In the genomic region with DNA sequence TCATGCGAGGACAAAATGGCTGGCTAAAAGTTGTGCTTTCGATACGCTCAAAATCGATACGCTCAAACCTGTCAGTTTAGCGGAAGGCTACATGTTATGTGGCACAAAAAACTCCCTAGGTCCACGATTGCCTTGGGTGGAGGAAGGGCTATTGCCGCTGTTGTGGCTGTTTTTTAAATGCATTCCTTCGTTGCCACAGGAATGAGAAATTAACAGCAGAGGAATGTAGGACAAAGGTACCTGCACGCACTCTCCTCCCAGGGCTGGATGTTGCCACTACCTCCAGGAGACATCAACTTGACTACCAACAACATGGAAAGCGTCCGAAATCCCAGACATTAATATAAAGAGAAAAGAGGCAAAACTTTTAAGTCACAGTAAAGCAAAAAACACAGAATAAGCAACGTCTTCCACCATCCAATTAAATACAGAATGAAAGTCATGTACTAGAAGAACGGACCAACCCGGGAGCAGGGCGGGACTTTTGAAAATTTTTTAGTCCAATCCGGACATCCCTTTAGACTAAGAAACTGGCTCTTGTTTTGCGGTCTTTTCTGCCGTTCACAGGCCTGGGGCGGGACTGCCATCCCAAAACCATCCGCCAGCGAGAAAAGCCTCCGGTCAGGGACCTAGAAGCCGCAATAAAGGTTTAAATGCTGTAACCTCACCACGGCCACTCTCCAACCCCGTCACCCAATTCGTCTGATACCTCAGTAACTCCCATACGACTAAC, we compare ENCODE assay signal across 1 cellular context.
TF ChIP-seq lines count a peak whose summit lies in the region.

No MANE protein-coding gene starts in this region.

TF ChIP-seq in SK-N-SH, 30 proteins besides CTCF, POLR2A, EP300 and RAD21 (continued from another document):
- TF ChIP-seq, protein P1, sequence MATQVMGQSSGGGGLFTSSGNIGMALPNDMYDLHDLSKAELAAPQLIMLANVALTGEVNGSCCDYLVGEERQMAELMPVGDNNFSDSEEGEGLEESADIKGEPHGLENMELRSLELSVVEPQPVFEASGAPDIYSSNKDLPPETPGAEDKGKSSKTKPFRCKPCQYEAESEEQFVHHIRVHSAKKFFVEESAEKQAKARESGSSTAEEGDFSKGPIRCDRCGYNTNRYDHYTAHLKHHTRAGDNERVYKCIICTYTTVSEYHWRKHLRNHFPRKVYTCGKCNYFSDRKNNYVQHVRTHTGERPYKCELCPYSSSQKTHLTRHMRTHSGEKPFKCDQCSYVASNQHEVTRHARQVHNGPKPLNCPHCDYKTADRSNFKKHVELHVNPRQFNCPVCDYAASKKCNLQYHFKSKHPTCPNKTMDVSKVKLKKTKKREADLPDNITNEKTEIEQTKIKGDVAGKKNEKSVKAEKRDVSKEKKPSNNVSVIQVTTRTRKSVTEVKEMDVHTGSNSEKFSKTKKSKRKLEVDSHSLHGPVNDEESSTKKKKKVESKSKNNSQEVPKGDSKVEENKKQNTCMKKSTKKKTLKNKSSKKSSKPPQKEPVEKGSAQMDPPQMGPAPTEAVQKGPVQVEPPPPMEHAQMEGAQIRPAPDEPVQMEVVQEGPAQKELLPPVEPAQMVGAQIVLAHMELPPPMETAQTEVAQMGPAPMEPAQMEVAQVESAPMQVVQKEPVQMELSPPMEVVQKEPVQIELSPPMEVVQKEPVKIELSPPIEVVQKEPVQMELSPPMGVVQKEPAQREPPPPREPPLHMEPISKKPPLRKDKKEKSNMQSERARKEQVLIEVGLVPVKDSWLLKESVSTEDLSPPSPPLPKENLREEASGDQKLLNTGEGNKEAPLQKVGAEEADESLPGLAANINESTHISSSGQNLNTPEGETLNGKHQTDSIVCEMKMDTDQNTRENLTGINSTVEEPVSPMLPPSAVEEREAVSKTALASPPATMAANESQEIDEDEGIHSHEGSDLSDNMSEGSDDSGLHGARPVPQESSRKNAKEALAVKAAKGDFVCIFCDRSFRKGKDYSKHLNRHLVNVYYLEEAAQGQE (IDR thresholded peaks at IDR 0.05; ENCODE audit: low read depth, low read length) = peak; percentile 50; the same call in 1 of the 2 replicates
- TF ChIP-seq JUND (IDR thresholded peaks at IDR 0.05) (no peak), MAX (IDR thresholded peaks at IDR 0.05; ENCODE audit: low read depth) (no peak), FOXJ3 (CRISPR knock-in tag; IDR thresholded peaks at IDR 0.05) (no peak), GATA2 (CRISPR knock-in tag; IDR thresholded peaks at IDR 0.05) (0 out of 2 replicates have a peak, but pooled peaks have one; percentile 5), POLR2AphosphoS5 (IDR thresholded peaks at IDR 0.05; ENCODE audit: low read depth, low read length) (peak; percentile 98), YY1 (IDR thresholded peaks at IDR 0.05; ENCODE audit: low read depth) (peak; percentile 75; the same call in 1 of the 2 replicates), ELF1 (IDR thresholded peaks at IDR 0.05) (0 out of 2 replicates have a peak, but pooled peaks have one; percentile 14), TEAD4 (IDR thresholded peaks at IDR 0.05; ENCODE audit: borderline replicate concordance, insufficient read depth) (no peak), EZH2phosphoT487 (IDR thresholded peaks at IDR 0.05; ENCODE audit: borderline replicate concordance, low read depth) (no peak), RCOR1 (IDR thresholded peaks at IDR 0.05; ENCODE audit: low read length) (peak; percentile 35; the same call in 1 of the 2 replicates), FOSL2 (IDR thresholded peaks at IDR 0.05; ENCODE audit: borderline replicate concordance, low read depth) (no peak)
- TF ChIP-seq, protein P2, sequence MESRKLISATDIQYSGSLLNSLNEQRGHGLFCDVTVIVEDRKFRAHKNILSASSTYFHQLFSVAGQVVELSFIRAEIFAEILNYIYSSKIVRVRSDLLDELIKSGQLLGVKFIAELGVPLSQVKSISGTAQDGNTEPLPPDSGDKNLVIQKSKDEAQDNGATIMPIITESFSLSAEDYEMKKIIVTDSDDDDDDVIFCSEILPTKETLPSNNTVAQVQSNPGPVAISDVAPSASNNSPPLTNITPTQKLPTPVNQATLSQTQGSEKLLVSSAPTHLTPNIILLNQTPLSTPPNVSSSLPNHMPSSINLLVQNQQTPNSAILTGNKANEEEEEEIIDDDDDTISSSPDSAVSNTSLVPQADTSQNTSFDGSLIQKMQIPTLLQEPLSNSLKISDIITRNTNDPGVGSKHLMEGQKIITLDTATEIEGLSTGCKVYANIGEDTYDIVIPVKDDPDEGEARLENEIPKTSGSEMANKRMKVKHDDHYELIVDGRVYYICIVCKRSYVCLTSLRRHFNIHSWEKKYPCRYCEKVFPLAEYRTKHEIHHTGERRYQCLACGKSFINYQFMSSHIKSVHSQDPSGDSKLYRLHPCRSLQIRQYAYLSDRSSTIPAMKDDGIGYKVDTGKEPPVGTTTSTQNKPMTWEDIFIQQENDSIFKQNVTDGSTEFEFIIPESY (IDR thresholded peaks at IDR 0.05; ENCODE audit: borderline replicate concordance, low read depth) = peak; percentile 33
- TF ChIP-seq, protein P3, sequence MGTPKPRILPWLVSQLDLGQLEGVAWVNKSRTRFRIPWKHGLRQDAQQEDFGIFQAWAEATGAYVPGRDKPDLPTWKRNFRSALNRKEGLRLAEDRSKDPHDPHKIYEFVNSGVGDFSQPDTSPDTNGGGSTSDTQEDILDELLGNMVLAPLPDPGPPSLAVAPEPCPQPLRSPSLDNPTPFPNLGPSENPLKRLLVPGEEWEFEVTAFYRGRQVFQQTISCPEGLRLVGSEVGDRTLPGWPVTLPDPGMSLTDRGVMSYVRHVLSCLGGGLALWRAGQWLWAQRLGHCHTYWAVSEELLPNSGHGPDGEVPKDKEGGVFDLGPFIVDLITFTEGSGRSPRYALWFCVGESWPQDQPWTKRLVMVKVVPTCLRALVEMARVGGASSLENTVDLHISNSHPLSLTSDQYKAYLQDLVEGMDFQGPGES (IDR thresholded peaks at IDR 0.05; ENCODE audit: low read depth, low read length) = peak; percentile 81
- TF ChIP-seq, protein P4, sequence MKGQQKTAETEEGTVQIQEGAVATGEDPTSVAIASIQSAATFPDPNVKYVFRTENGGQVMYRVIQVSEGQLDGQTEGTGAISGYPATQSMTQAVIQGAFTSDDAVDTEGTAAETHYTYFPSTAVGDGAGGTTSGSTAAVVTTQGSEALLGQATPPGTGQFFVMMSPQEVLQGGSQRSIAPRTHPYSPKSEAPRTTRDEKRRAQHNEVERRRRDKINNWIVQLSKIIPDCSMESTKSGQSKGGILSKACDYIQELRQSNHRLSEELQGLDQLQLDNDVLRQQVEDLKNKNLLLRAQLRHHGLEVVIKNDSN (IDR thresholded peaks at IDR 0.05; ENCODE audit: borderline replicate concordance, low read depth) = no peak
